ENCODE assay signal across 8 cellular contexts in the genomic region with DNA sequence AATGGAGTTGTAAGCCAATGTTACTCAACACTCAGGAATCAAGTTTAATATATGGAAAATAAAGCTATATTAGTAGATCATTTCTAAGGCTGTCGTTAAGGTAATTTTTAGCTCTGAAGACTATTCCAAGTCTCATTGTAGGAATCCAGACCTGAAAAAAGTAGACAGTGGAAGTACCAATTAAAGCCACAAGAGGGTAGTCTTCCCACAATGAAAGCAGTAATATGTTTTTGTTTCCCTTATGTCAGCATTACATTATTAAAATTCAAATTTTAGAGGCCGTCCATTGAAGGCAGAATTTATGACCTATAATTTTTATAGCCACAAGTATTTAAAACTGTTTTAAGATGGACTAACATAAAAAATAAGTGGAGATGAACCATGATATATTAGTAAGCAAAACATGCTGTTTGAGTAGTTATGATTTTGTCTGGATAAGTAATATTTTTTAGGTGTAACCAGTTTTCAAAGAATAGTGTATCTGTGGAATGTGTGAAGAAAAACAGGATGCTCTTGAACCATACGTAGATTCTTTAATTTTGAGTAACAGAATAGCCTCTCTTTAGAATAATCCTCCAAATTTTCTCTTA.
DNase-seq lines count a peak whose midpoint lies in the region; ATAC-seq and TF ChIP-seq lines count a peak whose summit lies in the region.

No MANE protein-coding gene starts in this region.

- H3K9me3 ChIP-seq in endodermal cell (ENCODE audit: control insufficient read depth, low read length) (no peaks in the 10 kb centered on the region), psoas muscle (no peaks in the 10 kb centered on the region), spleen (no peaks in the 10 kb centered on the region)

- ATAC-seq in HG02852 (IDR thresholded peaks at IDR 0.05; ENCODE audit: unreplicated experiment) (peak; percentile 58), psoas muscle (no peak), HG03135 (IDR thresholded peaks at IDR 0.05; ENCODE audit: unreplicated experiment) (no peak)

- DNase-seq in NCI-H1105 treated with DMSO at 0.1 percent for 48 hours (lab: John Stamatoyannopoulos, UW) (peak; percentile 16), NCI-H1105 (lab: John Stamatoyannopoulos, UW) (no peak), NCI-H69 (lab: John Stamatoyannopoulos, UW) (peak; percentile 46), endodermal cell (no peak), psoas muscle (no peak), spleen (no peak)

- H3K4me3 ChIP-seq in endodermal cell (ENCODE audit: low read length), result no peak overlapping the region
- no peak overlapping the region for H3K4me3 ChIP-seq in psoas muscle
- no peak overlapping the region for H3K4me3 ChIP-seq in spleen

- H3K4me3 Mint-ChIP-seq in endodermal cell, result no peak overlapping the region

- no peaks in the 10 kb centered on the region for H3K36me3 ChIP-seq in endodermal cell (ENCODE audit: control insufficient read depth, insufficient read depth, low read length)
- H3K36me3 ChIP-seq in psoas muscle (ENCODE audit: insufficient read depth in 1 of 2, low read depth in 1 of 2), result no peaks in the 10 kb centered on the region
- H3K36me3 ChIP-seq in spleen, result no peaks in the 10 kb centered on the region

- H3K4me1 ChIP-seq in endodermal cell (ENCODE audit: control insufficient read depth, insufficient read depth, low read length) (peaks cover 4% of the 10 kb centered on the region), psoas muscle (no peaks in the 10 kb centered on the region), spleen (no peaks in the 10 kb centered on the region)

- H3K9ac ChIP-seq in endodermal cell (ENCODE audit: extremely low read depth, low read length, poor library complexity, severe bottlenecking), result no peak overlapping the region

- TF ChIP-seq CTCF in endodermal cell (conservative IDR thresholded peaks at IDR 0.05) (peak; percentile 91), psoas muscle (IDR thresholded peaks at IDR 0.05) (peak; percentile 40), spleen (IDR thresholded peaks at IDR 0.05 in 8 of 11, conservative IDR thresholded peaks at IDR 0.05 in 3 of 11) (peak in 5 of 11 experiments; percentile 33 to 45 (median 36))

- WGBS in endodermal cell (ENCODE audit: insufficient coverage in 1 of 2, insufficient read length in 1 of 2), 2 experiments, result 70% methylated on average over 3 of the region's 3 CpGs; no CpG with 5 or more reads in 1 of the 2 experiments
- WGBS in psoas muscle, 3 donors, result 18 to 26% (median 22%) methylated on average over 3 of the region's 3 CpGs
- WGBS in spleen, 5 donors, result 23 to 30% (median 26%) methylated on average over 3 of the region's 3 CpGs

- peaks cover 2% of the 10 kb centered on the region for H3K36me3 Mint-ChIP-seq in endodermal cell (ENCODE audit: low read depth)

- TF ChIP-seq POLR2A in spleen (IDR thresholded peaks at IDR 0.05), result no peak

- H3K9me3 Mint-ChIP-seq in endodermal cell, result peaks cover 3% of the 10 kb centered on the region

- intact Hi-C loops in psoas muscle (cut with DNase I), result no loop called here
- intact Hi-C loops in spleen (cut with DNase I; ENCODE audit: low total_unique reads), result no loop called here

- H3K27ac ChIP-seq in endodermal cell (ENCODE audit: low read depth, low read length) (no peak overlapping the region), psoas muscle (no peak overlapping the region), spleen (no peak overlapping the region)

- H3K27ac Mint-ChIP-seq in endodermal cell, result no peak overlapping the region

- H3K27me3 Mint-ChIP-seq in endodermal cell (ENCODE audit: insufficient read depth), result no peaks in the 10 kb centered on the region

- H3K4me1 Mint-ChIP-seq in endodermal cell, result peaks cover 25% of the 10 kb centered on the region

- H3K27me3 ChIP-seq in endodermal cell (ENCODE audit: control insufficient read depth, insufficient read depth, low read length, poor library complexity, severe bottlenecking), result no peaks in the 10 kb centered on the region
- H3K27me3 ChIP-seq in psoas muscle (ENCODE audit: insufficient read depth in 3 of 3, low read length in 2 of 3), result no peaks in the 10 kb centered on the region
- no peaks in the 10 kb centered on the region for H3K27me3 ChIP-seq in spleen (replicated peaks in 1 of 7)

Comparison
In these comparisons a context has a peak if more than half of its experiments do, and no peak if none do; other contexts are left out.
1. DNase-seq: peak in NCI-H1105 treated with DMSO at 0.1 percent for 48 hours (single experiment) and NCI-H69 (single experiment); none in NCI-H1105 (single experiment), endodermal cell (single experiment), psoas muscle (0 of 2) and spleen (single experiment).